16 cellular contexts compared by ENCODE assay signal in genomic region chr3:57960174-57960505, GRCh38. TPM values are rescaled to one million over a fixed set of nuclear protein-coding genes. Genes with fewer than 3 reads are reported as not detected.
DNase-seq lines count a peak whose midpoint lies in the region; ATAC-seq, FAIRE-seq and TF ChIP-seq lines count a peak whose summit lies in the region.
"Had no signal": no experiment of that assay in that cellular context is flagged by ENCODE, and none has a peak within 500 bp of the region (broad histone marks: within the 10 kb centered on the region; RNA-seq: fewer than 3 reads in every experiment).

No MANE protein-coding gene starts in this region.

- no peak overlapping the region for H3K4me2 ChIP-seq in HCT116 (ENCODE audit: low read length)
- H3K4me2 ChIP-seq in astrocyte (ENCODE audit: low read length): peak overlapping the region; percentile 44

- TF ChIP-seq RAD21 in HCT116 (IDR thresholded peaks at IDR 0.05; ENCODE audit: low read depth): no peak

- H3K4me3 ChIP-seq in HCT116 (replicated peaks in 1 of 2; ENCODE audit: low read depth in 1 of 2, low read length in 2 of 2) (no peak overlapping the region), astrocyte (ENCODE audit: insufficient read depth, low read depth, low read length) (no peak overlapping the region), lower lobe of right lung (no peak overlapping the region), skin epidermis (no peak overlapping the region)
- H3K4me3 ChIP-seq: BLaER1 treated with 17β-estradiol and CSF1 and Interleukin-3, amounts not matched to agents 10 nM and 100 nM had no signal

- no peaks in the 10 kb centered on the region for H3K9me3 Mint-ChIP-seq in astrocyte (ENCODE audit: unreplicated experiment)
- H3K9me3 Mint-ChIP-seq in naive thymus-derived CD8-positive, alpha-beta T cell: no peaks in the 10 kb centered on the region

- TF ChIP-seq POLR2A in HCT116 (IDR thresholded peaks at IDR 0.05; ENCODE audit: borderline replicate concordance, extremely low read depth, insufficient read depth, insufficient read length): no peak

- peaks cover 8 to 16% of the 10 kb centered on the region in 2 experiments; a peak in 3 of 4 replicates for H3K4me1 ChIP-seq in HCT116 (ENCODE audit: control insufficient read depth in 1 of 2, insufficient read depth in 2 of 2, low read length in 2 of 2)
- H3K4me1 ChIP-seq in astrocyte (ENCODE audit: insufficient read depth, low read length): peaks cover 28% of the 10 kb centered on the region
- peaks cover 22% of the 10 kb centered on the region for H3K4me1 ChIP-seq in lower lobe of right lung

- no peak for DNase-seq in HCT116 (ENCODE audit: low read depth, low spot score)
- no peak for DNase-seq in astrocyte (ENCODE audit: low read depth)
- DNase-seq in lower lobe of right lung: no peak
- DNase-seq in frontal cortex (ENCODE audit: low spot score in 2 of 2): no peak
- no peak for DNase-seq in naive thymus-derived CD8-positive, alpha-beta T cell
- DNase-seq in NCI-H187 treated with DMSO at 0.1 percent for 48 hours (lab: John Stamatoyannopoulos, UW): no peak
- DNase-seq: activated gamma-delta T cell treated with Interleukin-2 at 50 U/mL for 16 hours; foreskin melanocyte; kidney glomerular epithelial cell; PC-3; stimulated activated CD4-positive, alpha-beta T cell treated with anti-CD3 and anti-CD28 coated beads, Interleukin-4, amount 100 ng/mL, for 1 hour; stimulated activated naive CD4-positive, alpha-beta T cell treated with Interleukin-2 at 50 U/mL for 16 hours; T-helper 2 cell had no signal

- H3K9me3 ChIP-seq in HCT116 (ENCODE audit: control insufficient read depth in 1 of 2, insufficient read depth in 1 of 2, low read depth in 1 of 2, low read length in 2 of 2) (no peaks in the 10 kb centered on the region), astrocyte (ENCODE audit: insufficient read depth, low read depth, low read length) (no peaks in the 10 kb centered on the region), lower lobe of right lung (no peaks in the 10 kb centered on the region)

- H4K20me1 ChIP-seq in HCT116 (ENCODE audit: insufficient read depth) (no peaks in the 10 kb centered on the region), astrocyte (ENCODE audit: insufficient read depth, low read length) (no peaks in the 10 kb centered on the region)

- ATAC-seq in HCT116: peak; percentile 30; the same call in 1 of the 2 replicates
- no peak for ATAC-seq in lower lobe of right lung
- no peak for ATAC-seq in HG02571 (IDR thresholded peaks at IDR 0.05; ENCODE audit: unreplicated experiment)
- no peak for ATAC-seq in naive thymus-derived CD8-positive, alpha-beta T cell
- ATAC-seq: PC-3 had no signal

- no peaks in the 10 kb centered on the region for H3K27me3 ChIP-seq in HCT116 (ENCODE audit: insufficient read depth, low read length)
- H3K27me3 ChIP-seq in astrocyte (ENCODE audit: insufficient read depth, low read length): no peaks in the 10 kb centered on the region
- H3K27me3 ChIP-seq in lower lobe of right lung (ENCODE audit: low read depth): no peaks in the 10 kb centered on the region
- H3K27me3 ChIP-seq: BLaER1 treated with 17β-estradiol and CSF1 and Interleukin-3, amounts not matched to agents 10 nM and 100 nM had no signal

- H3K27me3 Mint-ChIP-seq in astrocyte (ENCODE audit: low read depth, unreplicated experiment): no peaks in the 10 kb centered on the region
- H3K27me3 Mint-ChIP-seq in naive thymus-derived CD8-positive, alpha-beta T cell: no peaks in the 10 kb centered on the region

- H3K79me2 ChIP-seq in HCT116 (ENCODE audit: insufficient read depth, low read length): no peaks in the 10 kb centered on the region
- no peaks in the 10 kb centered on the region for H3K79me2 ChIP-seq in astrocyte (ENCODE audit: insufficient read depth, low read length)

- H3K9ac ChIP-seq in HCT116 (ENCODE audit: low read length): no peak overlapping the region
- H3K9ac ChIP-seq in astrocyte (ENCODE audit: low read length): no peak overlapping the region
- H3K9ac ChIP-seq: BLaER1 treated with 17β-estradiol and CSF1 and Interleukin-3, amounts not matched to agents 10 nM and 100 nM had no signal

- RAD21 ChIA-PET in HCT116 (lab: Charles Lee; ENCODE audit: low non-redundant PET in 1 of 2, low total read pairs in 2 of 2, uncharacterized antibody in 2 of 2, unreplicated experiment in 2 of 2): no interaction called here

- no peak overlapping the region for H3K27ac ChIP-seq in HCT116 (ENCODE audit: low read depth, low read length)
- H3K27ac ChIP-seq in astrocyte (ENCODE audit: low read depth, low read length): no peak overlapping the region
- peak overlapping the region; percentile 67 for H3K27ac ChIP-seq in lower lobe of right lung
- peak overlapping the region in 15 of 21 experiments; percentile 12 to 79 (median 63) for H3K27ac ChIP-seq in skin epidermis

- H3K36me3 ChIP-seq in HCT116 (ENCODE audit: control insufficient read depth in 1 of 2, insufficient read depth in 2 of 2, low read length in 2 of 2): no peaks in the 10 kb centered on the region
- no peaks in the 10 kb centered on the region for H3K36me3 ChIP-seq in astrocyte (ENCODE audit: insufficient read depth, low read length)
- no peaks in the 10 kb centered on the region for H3K36me3 ChIP-seq in lower lobe of right lung
- H3K36me3 ChIP-seq: BLaER1 treated with 17β-estradiol and CSF1 and Interleukin-3, amounts not matched to agents 10 nM and 100 nM had no signal

- CTCF ChIA-PET in HCT116 (lab: Charles Lee): no interaction called here

- H3K27ac Mint-ChIP-seq in astrocyte (ENCODE audit: unreplicated experiment): peak overlapping the region; percentile 69
- H3K27ac Mint-ChIP-seq in naive thymus-derived CD8-positive, alpha-beta T cell: peak overlapping the region in 1 of 10 donors; percentile 35

- POLR2A ChIA-PET in HCT116 (lab: Charles Lee): no interaction called here
- POLR2A ChIA-PET in naive thymus-derived CD8-positive, alpha-beta T cell (lab: Charles Lee): no interaction called here

- intact Hi-C loops in HCT116 (cut with micrococcal nuclease) (loop anchor here (10.0 kb wide), 1 partner anchor 345 kb away; the partner anchor contains the start of genes HTD2 and RPP14), lower lobe of right lung (cut with DNase I) (no loop called here)

- no peak overlapping the region for H2AFZ ChIP-seq in HCT116 (ENCODE audit: low read depth, low read length, poor library complexity, severe bottlenecking)
- peak overlapping the region; percentile 80 for H2AFZ ChIP-seq in astrocyte (ENCODE audit: low read depth, low read length)

- no peaks in the 10 kb centered on the region for H3K9me2 ChIP-seq in HCT116 (ENCODE audit: insufficient read depth)

- H3K36me3 Mint-ChIP-seq in astrocyte (ENCODE audit: low read depth, unreplicated experiment): no peaks in the 10 kb centered on the region
- peaks cover 0 to 3% (median 0%) of the 10 kb centered on the region in 3 donors for H3K36me3 Mint-ChIP-seq in naive thymus-derived CD8-positive, alpha-beta T cell

- TF ChIP-seq CTCF in HCT116 (IDR thresholded peaks at IDR 0.05 in 2 of 3, conservative IDR thresholded peaks at IDR 0.05 in 1 of 3; ENCODE audit: borderline replicate concordance in 1 of 3, insufficient read depth in 1 of 3, low read depth in 2 of 3, low read length in 2 of 3) (no peak), astrocyte (IDR thresholded peaks at IDR 0.05; ENCODE audit: insufficient read depth, low read depth, low read length) (no peak), lower lobe of right lung (IDR thresholded peaks at IDR 0.05) (no peak)

- peaks cover 9% of the 10 kb centered on the region for H3K4me1 Mint-ChIP-seq in astrocyte (ENCODE audit: low read depth, unreplicated experiment)
- peaks cover 5 to 20% (median 15%) of the 10 kb centered on the region in 4 donors for H3K4me1 Mint-ChIP-seq in naive thymus-derived CD8-positive, alpha-beta T cell

- no TSS peak for BruUV-seq in HCT116 (replicated peaks; lab: Mats Ljungman, UMichigan)

- FAIRE-seq in astrocyte (lab: Jason Lieb, UNC) (peak; percentile 49), frontal cortex (lab: Jason Lieb, UNC) (no peak)

- H3K4me3 Mint-ChIP-seq in astrocyte (ENCODE audit: unreplicated experiment): no peak overlapping the region
- no peak overlapping the region for H3K4me3 Mint-ChIP-seq in naive thymus-derived CD8-positive, alpha-beta T cell

TF ChIP-seq in HCT116, 20 proteins besides CTCF, POLR2A, EP300 and RAD21 (continues in another document):
- TF ChIP-seq TCF7L2 (IDR thresholded peaks at IDR 0.05; ENCODE audit: borderline replicate concordance, extremely low read depth, insufficient read depth, insufficient read length) (no peak), EZH2phosphoT487 (IDR thresholded peaks at IDR 0.05; ENCODE audit: borderline replicate concordance) (no peak), EGR1 (IDR thresholded peaks at IDR 0.05; ENCODE audit: low read depth) (no peak), SIN3A (IDR thresholded peaks at IDR 0.05; ENCODE audit: low read depth) (no peak), POLR2AphosphoS5 (IDR thresholded peaks at IDR 0.05; ENCODE audit: low read depth, low read length) (no peak), ZBTB33 (IDR thresholded peaks at IDR 0.05; ENCODE audit: extremely low read depth, insufficient replicate concordance, low read length) (no peak), JUND (IDR thresholded peaks at IDR 0.05) (no peak), CBX3 (IDR thresholded peaks at IDR 0.05; ENCODE audit: low read depth) (no peak), MAX (IDR thresholded peaks at IDR 0.05) (no peak)

RNA-seq across cellular contexts. Expression of gene FLNB, which starts 48.1 kb away (rescaled TPM):
- total RNA-seq in HCT116 (2021; ENCODE audit: unreplicated experiment): 116 TPM
- polyA plus RNA-seq in HCT116 (2012): 149 and 179 TPM in 2 replicates
- 434 and 521 TPM in 2 replicates for total RNA-seq in astrocyte
- 83.3 TPM for total RNA-seq in lower lobe of right lung
- 16.3 TPM for total RNA-seq in frontal cortex
- 10 to 100 TPM; 75.2 to 76.7 TPM for total RNA-seq in naive thymus-derived CD8-positive, alpha-beta T cell
- polyA plus RNA-seq in naive thymus-derived CD8-positive, alpha-beta T cell: 10 to 100 TPM; 11.8 to 32.2 (median 24.4) TPM

Comparison
In these comparisons a context has a peak if more than half of its experiments do, and no peak if none do; other contexts are left out.
1. H3K27ac ChIP-seq: peak in lower lobe of right lung (single experiment) and skin epidermis (15 of 21); none in HCT116 (single experiment) and astrocyte (single experiment).